12 cellular contexts compared by ENCODE assay signal in the genomic region with DNA sequence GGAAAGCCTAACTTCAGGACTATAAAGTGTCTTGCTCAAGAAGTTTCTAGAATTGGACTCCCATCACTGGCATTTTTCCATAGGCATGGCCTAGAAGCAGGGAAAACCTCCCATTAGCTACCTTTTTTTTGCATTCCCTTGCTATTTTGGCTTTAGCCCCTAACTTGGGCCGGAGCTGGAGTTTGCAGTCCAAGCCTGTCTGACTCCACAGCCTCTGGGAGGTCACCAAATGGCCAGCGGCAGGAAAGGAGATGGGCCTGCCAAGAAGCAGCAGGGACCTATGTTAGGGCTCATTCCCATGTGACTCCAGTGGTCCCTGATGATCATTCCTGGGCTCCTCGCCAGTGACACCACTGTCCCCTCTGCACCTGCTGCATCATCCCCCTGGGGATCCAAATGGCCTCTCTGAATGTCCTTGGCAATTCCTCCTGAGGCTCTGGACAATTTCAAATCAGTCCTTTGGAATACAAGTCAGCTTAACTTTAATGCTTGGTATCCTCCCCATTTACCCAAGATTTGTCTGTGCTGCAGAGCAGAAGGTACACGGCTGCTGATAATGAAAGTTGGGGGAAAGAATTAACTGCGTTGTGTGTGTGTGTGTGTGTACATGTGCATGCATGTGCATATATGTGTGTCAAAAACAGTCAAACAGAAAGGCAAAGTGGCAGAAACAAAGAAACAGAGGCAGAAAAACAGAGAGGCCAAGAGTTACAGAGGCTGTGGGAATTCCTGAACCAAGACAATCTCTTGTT.
DNase-seq lines count a peak whose midpoint lies in the region; ATAC-seq and TF ChIP-seq lines count a peak whose summit lies in the region.
"Had no signal": no experiment of that assay in that cellular context is flagged by ENCODE, and none has a peak within 500 bp of the region (broad histone marks: within the 10 kb centered on the region; RNA-seq: fewer than 3 reads in every experiment).

No MANE protein-coding gene starts in this region.

- H3K27ac Mint-ChIP-seq in osteocyte (ENCODE audit: unreplicated experiment) = peak overlapping the region; percentile 2
- H3K27ac Mint-ChIP-seq: activated naive CD8-positive, alpha-beta T cell treated with anti-CD3 and anti-CD28 coated beads, Interleukin-2, amount 10 ng/mL, durations not matched to agents 7 days and 5 days had no signal

- no peaks in the 10 kb centered on the region for H3K27me3 Mint-ChIP-seq in osteocyte (ENCODE audit: unreplicated experiment)

- DNase-seq in Ammon's horn (ENCODE audit: low spot score) = peak; percentile 13
- DNase-seq in RPMI7951 (ENCODE audit: low read depth) = peak; percentile 61
- DNase-seq in Right ventricle myocardium inferior (ENCODE audit: missing footprints) = peak; percentile 74
- DNase-seq in osteocyte (ENCODE audit: extremely low spot score, unreplicated experiment) = no peak
- no peak for DNase-seq in NCI-H1436 (lab: John Stamatoyannopoulos, UW)
- no peak for DNase-seq in GM19238 (ENCODE audit: insufficient read length, low spot score)
- DNase-seq in HEK293T (ENCODE audit: extremely low spot score) = no peak
- no peak for DNase-seq in midbrain (lab: John Stamatoyannopoulos, UW)
- DNase-seq: activated naive CD8-positive, alpha-beta T cell treated with anti-CD3 and anti-CD28 coated beads, Interleukin-2, amount 10 ng/mL, durations not matched to agents 7 days and 5 days; DMS79 treated with DMSO at 0.1 percent for 48 hours; Karpas-422; mammary epithelial cell had no signal

- H3K9me3 Mint-ChIP-seq in osteocyte (ENCODE audit: unreplicated experiment) = peaks cover 3% of the 10 kb centered on the region

- no peak overlapping the region for H3K4me3 Mint-ChIP-seq in osteocyte (ENCODE audit: unreplicated experiment)
- H3K4me3 Mint-ChIP-seq: activated naive CD8-positive, alpha-beta T cell treated with anti-CD3 and anti-CD28 coated beads, Interleukin-2, amount 10 ng/mL, durations not matched to agents 7 days and 5 days had no signal

- no peak for TF ChIP-seq CTCF in osteocyte (IDR thresholded peaks at IDR 0.05)

- ATAC-seq in Right ventricle myocardium inferior = peak; percentile 82

- POLR2A ChIA-PET in HEK293T (lab: Yijun Ruan, JAX) = no interaction called here

- H3K36me3 Mint-ChIP-seq in osteocyte (ENCODE audit: unreplicated experiment) = no peaks in the 10 kb centered on the region
- H3K36me3 Mint-ChIP-seq: activated naive CD8-positive, alpha-beta T cell treated with anti-CD3 and anti-CD28 coated beads, Interleukin-2, amount 10 ng/mL, durations not matched to agents 7 days and 5 days had no signal

- intact Hi-C loops in Right ventricle myocardium inferior (cut with DNase I) = loop anchor here (2.0 to 5.0 kb wide), 5 partner anchors 67 to 252 kb away; a partner anchor contains a TSS

- peaks cover 64% of the 10 kb centered on the region for H3K4me1 Mint-ChIP-seq in osteocyte (ENCODE audit: unreplicated experiment)

- CTCF ChIA-PET in HEK293T (lab: Yijun Ruan, JAX) = no interaction called here

TF ChIP-seq in HEK293T, 16 proteins besides CTCF, POLR2A, EP300 and RAD21:
- no peak for TF ChIP-seq SP1 (IDR thresholded peaks at IDR 0.05)
- no peak for TF ChIP-seq FOXA1 (IDR thresholded peaks at IDR 0.05)
- TF ChIP-seq FOXK2 (IDR thresholded peaks at IDR 0.05) = no peak
- no peak for TF ChIP-seq ARNT (IDR thresholded peaks at IDR 0.05)
- TF ChIP-seq ZNF384 (IDR thresholded peaks at IDR 0.05) = no peak
- TF ChIP-seq ELF4 (IDR thresholded peaks at IDR 0.05) = no peak
- no peak for TF ChIP-seq NFRKB (IDR thresholded peaks at IDR 0.05)
- TF ChIP-seq LEF1 (IDR thresholded peaks at IDR 0.05; ENCODE audit: borderline replicate concordance) = no peak
- no peak for TF ChIP-seq SUZ12 (IDR thresholded peaks at IDR 0.05)
- TF ChIP-seq, protein P1, sequence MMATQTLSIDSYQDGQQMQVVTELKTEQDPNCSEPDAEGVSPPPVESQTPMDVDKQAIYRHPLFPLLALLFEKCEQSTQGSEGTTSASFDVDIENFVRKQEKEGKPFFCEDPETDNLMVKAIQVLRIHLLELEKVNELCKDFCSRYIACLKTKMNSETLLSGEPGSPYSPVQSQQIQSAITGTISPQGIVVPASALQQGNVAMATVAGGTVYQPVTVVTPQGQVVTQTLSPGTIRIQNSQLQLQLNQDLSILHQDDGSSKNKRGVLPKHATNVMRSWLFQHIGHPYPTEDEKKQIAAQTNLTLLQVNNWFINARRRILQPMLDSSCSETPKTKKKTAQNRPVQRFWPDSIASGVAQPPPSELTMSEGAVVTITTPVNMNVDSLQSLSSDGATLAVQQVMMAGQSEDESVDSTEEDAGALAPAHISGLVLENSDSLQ (IDR thresholded peaks at IDR 0.05) = no peak
- TF ChIP-seq FOXM1 (IDR thresholded peaks at IDR 0.05; ENCODE audit: borderline replicate concordance) = no peak
- TF ChIP-seq HDGF (IDR thresholded peaks at IDR 0.05; ENCODE audit: borderline replicate concordance) = no peak
- TF ChIP-seq L3MBTL2 (conservative IDR thresholded peaks at IDR 0.05) = no peak
- no peak for TF ChIP-seq TARDBP (IDR thresholded peaks at IDR 0.05)
- TF ChIP-seq BHLHE40 (IDR thresholded peaks at IDR 0.05; ENCODE audit: borderline replicate concordance) = no peak
- no peak for TF ChIP-seq CTBP1 (IDR thresholded peaks at IDR 0.05; ENCODE audit: borderline replicate concordance)
TF ChIP-seq in HEK293T: peak in this region for 0.

Comparison
In these comparisons a context has a peak if more than half of its experiments do, and no peak if none do; other contexts are left out.
1. DNase-seq: peak in Ammon's horn (single experiment), RPMI7951 (single experiment) and Right ventricle myocardium inferior (single experiment); none in osteocyte (single experiment), NCI-H1436 (single experiment), GM19238 (single experiment), HEK293T (single experiment) and midbrain (single experiment).